In genomic region chr7:104983620-104984539, GRCh38 we compare ENCODE assay signal across 8 cellular contexts. TPM values are rescaled to one million over a fixed set of nuclear protein-coding genes. Genes with fewer than 3 reads are reported as not detected.
A peak's percentile ranks its signal among the peaks of the same experiment; 100 is the strongest.
DNase-seq lines count a peak whose midpoint lies in the region; ATAC-seq and TF ChIP-seq lines count a peak whose summit lies in the region.

No MANE protein-coding gene starts in this region.

- DNase-seq in BJ (ENCODE audit: low read depth) (peak; percentile 35), NCI-H524 treated with DMSO at 0.1 percent for 48 hours (lab: John Stamatoyannopoulos, UW) (peak; percentile 35), dermis blood vessel endothelial cell (peak; percentile 91), lower leg skin (ENCODE audit: low spot score in 2 of 2) (peak; percentile 86 to 97)
- DNase-seq in activated CD4-positive, alpha-beta T cell treated with anti-CD3 and anti-CD28 coated beads, Interleukin-2, amount 50 U/mL, for 1 hour: peak; percentile 85
- DNase-seq in stimulated activated CD4-positive, alpha-beta T cell treated with anti-CD3 and anti-CD28 coated beads, Interleukin-4, amount 100 ng/mL, for 48 hours (ENCODE audit: low read depth in 2 of 2): peak; percentile 77 to 83

- 1% methylated on average over 57 to 59 of the region's 62 CpGs for WGBS in lower leg skin, 2 donors

- no peaks in the 10 kb centered on the region for H3K27me3 ChIP-seq in BJ (ENCODE audit: control insufficient read depth, insufficient read depth, low read length)

- CTCF ChIA-PET in BJ (lab: Yijun Ruan, JAX): interaction anchor here (0.7 to 2.5 kb wide), 9 partner anchors 17 to 225 kb away, joined by 3 to 12 read pairs (median 3); partner anchors contain the start of gene KMT2E

- peak; percentile 64 for TF ChIP-seq CTCF in BJ (IDR thresholded peaks at IDR 0.05; ENCODE audit: insufficient read depth, low read depth, low read length)
- no peak for TF ChIP-seq CTCF in lower leg skin (IDR thresholded peaks at IDR 0.05)

- no peaks in the 10 kb centered on the region; the same call in 1 of the 2 replicates for H3K36me3 ChIP-seq in BJ (ENCODE audit: control insufficient read depth, insufficient read depth, low read length)

- peak; percentile 80 for ATAC-seq in GM19043 (IDR thresholded peaks at IDR 0.05; ENCODE audit: low read depth, unreplicated experiment)
- peak; percentile 91 for ATAC-seq in HG03354 (IDR thresholded peaks at IDR 0.05; ENCODE audit: poor library complexity, severe bottlenecking, unreplicated experiment)

- TF ChIP-seq POLR2A in lower leg skin (IDR thresholded peaks at IDR 0.05): peak in 1 of 2 donors; percentile 14

- POLR2A ChIA-PET in BJ (lab: Charles Lee): interaction anchor here (0.5 to 1.0 kb wide), 5 partner anchors 27 to 387 kb away, joined by 3 to 9 read pairs (median 4); partner anchors contain the start of gene KMT2E

- intact Hi-C loops in lower leg skin (cut with DNase I; ENCODE audit: low total_unique reads): no loop called here

- H3K4me3 ChIP-seq in BJ (ENCODE audit: low read depth, low read length) (peak overlapping the region; percentile 60), lower leg skin (ENCODE audit: low read depth, poor library complexity, severe bottlenecking) (peak overlapping the region; percentile 53)

RNA-seq across cellular contexts. Expression of gene KMT2E, which starts 30.1 kb away (rescaled TPM):
- polyA plus RNA-seq in BJ (2011; rRNA removed): 4.4 and 8.0 TPM in 2 replicates
- 43.8 and 60.3 TPM in 2 replicates for polyA minus RNA-seq in BJ (2011; rRNA and poly(A)+ RNA removed)
- total RNA-seq in dermis blood vessel endothelial cell (155 and 160 TPM in 2 replicates), lower leg skin (100 to 1,000 TPM in 3 of 4 donors, 10 to 100 TPM in 1; 86.4 to 130 (median 114) TPM)

Comparison
In these comparisons a context has a peak if more than half of its experiments do, and no peak if none do; other contexts are left out.
1. Peak in every context shown above with its lines: DNase-seq, ATAC-seq and H3K4me3 ChIP-seq.
2. DNase-seq: peak in every context shown above with its lines; median percentile 92 in lower leg skin; 91 in dermis blood vessel endothelial cell; 85 in activated CD4-positive, alpha-beta T cell treated with anti-CD3 and anti-CD28 coated beads, Interleukin-2, amount 50 U/mL, for 1 hour; 80 in stimulated activated CD4-positive, alpha-beta T cell treated with anti-CD3 and anti-CD28 coated beads, Interleukin-4, amount 100 ng/mL, for 48 hours; 35 in BJ; 35 in NCI-H524 treated with DMSO at 0.1 percent for 48 hours.